ENCODE assay signal across 8 cellular contexts in the genomic region with DNA sequence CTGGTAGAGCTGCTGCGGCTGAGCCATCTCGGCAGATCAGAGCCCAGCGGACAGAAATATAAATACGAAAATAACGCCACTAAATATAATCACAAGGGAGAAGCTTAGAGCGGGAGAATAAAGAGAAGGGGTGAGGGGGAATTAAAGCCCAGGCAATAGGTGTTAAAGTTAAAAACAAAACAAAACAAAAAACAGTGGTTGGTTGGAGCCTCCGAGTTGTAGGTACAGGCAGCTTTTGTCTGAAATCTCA. TPM values are rescaled to one million over a fixed set of nuclear protein-coding genes. Genes with fewer than 3 reads are reported as not detected.
DNase-seq lines count a peak whose midpoint lies in the region; ATAC-seq and TF ChIP-seq lines count a peak whose summit lies in the region.

No MANE protein-coding gene starts in this region.

- intact Hi-C loops in spleen (cut with DNase I; ENCODE audit: low total_unique reads), result loop anchor here (5.0 kb wide), 1 partner anchor 139 kb away; no protein-coding TSS in a partner anchor

- H3K4me1 Mint-ChIP-seq in activated naive CD8-positive, alpha-beta T cell (ENCODE audit: low read depth), result peaks cover 41% of the 10 kb centered on the region

- peaks cover 98% of the 10 kb centered on the region for H3K27me3 ChIP-seq in iPS-18a (ENCODE audit: control insufficient read depth, insufficient read depth, low read length)
- H3K27me3 ChIP-seq in spleen (replicated peaks in 1 of 7), result peaks cover 0 to 98% (median 43%) of the 10 kb centered on the region in 7 donors

- ATAC-seq in GM19467 (IDR thresholded peaks at IDR 0.05; ENCODE audit: unreplicated experiment), result no peak

- peaks cover 43% of the 10 kb centered on the region for H3K27me3 Mint-ChIP-seq in activated naive CD8-positive, alpha-beta T cell

- no peaks in the 10 kb centered on the region for H3K9me3 Mint-ChIP-seq in activated naive CD8-positive, alpha-beta T cell (ENCODE audit: low read depth)

- TF ChIP-seq POLR2A in spleen (IDR thresholded peaks at IDR 0.05), result no peak

- no peaks in the 10 kb centered on the region for H3K36me3 Mint-ChIP-seq in activated naive CD8-positive, alpha-beta T cell

- H3K27ac Mint-ChIP-seq in activated naive CD8-positive, alpha-beta T cell, result no peak overlapping the region

- WGBS in spleen, 5 donors, result 0 to 1% (median 0%) methylated on average over 7 of the region's 7 CpGs

- no peak for TF ChIP-seq CTCF in HFF-Myc (IDR thresholded peaks at IDR 0.05; ENCODE audit: low read depth, low read length, missing control alignments)
- no peak for TF ChIP-seq CTCF in spleen (IDR thresholded peaks at IDR 0.05 in 8 of 11, conservative IDR thresholded peaks at IDR 0.05 in 3 of 11)

- H3K36me3 ChIP-seq in iPS-18a (ENCODE audit: control insufficient read depth, low read depth, low read length), result no peaks in the 10 kb centered on the region
- no peaks in the 10 kb centered on the region for H3K36me3 ChIP-seq in spleen

- H3K4me1 ChIP-seq in iPS-18a (ENCODE audit: control insufficient read depth, low read depth, low read length) (peaks cover 25% of the 10 kb centered on the region), spleen (peaks cover 0 to 75% (median 37%) of the 10 kb centered on the region in 6 donors)

- no peak overlapping the region for H3K27ac ChIP-seq in iPS-18a (ENCODE audit: low read length)
- peak overlapping the region; percentile 63 to 90 (median 82) for H3K27ac ChIP-seq in spleen

- DNase-seq in HFF-Myc (ENCODE audit: extremely low read depth, low read depth), result no peak
- DNase-seq in spleen, result no peak
- no peak for DNase-seq in DMS153 (lab: John Stamatoyannopoulos, UW)
- DNase-seq in HK-2 (ENCODE audit: unreplicated experiment), result no peak
- no peak for DNase-seq in KG1 (lab: John Stamatoyannopoulos, UW)

- H3K4me3 Mint-ChIP-seq in activated naive CD8-positive, alpha-beta T cell, result peak overlapping the region; percentile 82

- H3K9ac ChIP-seq in iPS-18a (ENCODE audit: low read length), result peak overlapping the region; percentile 68

- H3K9me3 ChIP-seq in iPS-18a (ENCODE audit: control insufficient read depth, low read depth, low read length), result no peaks in the 10 kb centered on the region
- no peaks in the 10 kb centered on the region for H3K9me3 ChIP-seq in spleen

- H3K4me3 ChIP-seq in HFF-Myc (replicated peaks; ENCODE audit: low read depth, low read length) (peak overlapping the region; percentile 83), iPS-18a (ENCODE audit: low read length) (peak overlapping the region; percentile 72), spleen (peak overlapping the region; percentile 55 to 82 (median 66))

RNA-seq across cellular contexts. Expression of gene MEIS1, which starts 1.3 kb away (rescaled TPM):
- total RNA-seq in spleen, result 10 to 100 TPM; 23.6 to 81.4 (median 44.1) TPM
- 10 to 100 TPM; 13.1 to 19.4 (median 14.1) TPM for polyA plus RNA-seq in spleen
